ENCODE assay signal across 9 cellular contexts in the genomic region with DNA sequence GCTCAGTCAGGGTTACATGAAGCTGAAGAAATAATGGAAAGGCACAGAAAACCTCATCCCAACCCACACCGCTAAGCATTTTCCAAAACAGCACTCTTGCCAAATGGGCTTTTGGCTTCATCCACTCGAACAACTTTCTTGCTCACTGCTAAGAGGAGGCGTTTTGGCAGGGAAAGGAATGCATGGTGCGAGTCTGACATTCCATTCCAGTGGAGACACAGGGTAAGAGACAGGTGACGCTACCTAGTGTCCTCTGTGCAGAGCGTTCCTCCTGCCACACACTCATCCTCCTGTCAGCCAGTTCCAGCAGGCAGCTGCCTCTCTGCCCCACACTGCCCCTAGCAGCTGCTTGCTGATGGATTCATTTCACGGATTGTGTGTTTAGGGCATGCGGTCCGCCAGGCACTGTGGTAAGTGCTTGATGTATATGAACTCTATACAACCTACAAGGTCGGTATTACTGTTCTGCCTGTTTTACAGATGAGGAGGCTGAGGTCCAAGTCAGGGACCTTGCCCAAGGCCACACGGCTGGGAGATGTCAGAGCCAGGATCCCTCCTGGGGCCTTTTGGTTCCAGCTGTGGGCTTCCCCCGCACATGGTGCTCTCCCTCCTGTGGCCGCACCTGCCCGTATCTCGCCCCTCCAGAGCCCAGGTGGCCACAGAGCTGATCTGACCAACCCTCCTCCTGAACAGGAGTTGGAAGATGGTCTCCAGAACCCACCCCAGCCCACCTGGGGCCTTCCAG. TPM values are rescaled to one million over a fixed set of nuclear protein-coding genes. Genes with fewer than 3 reads are reported as not detected.
A peak's percentile ranks its signal among the peaks of the same experiment; 100 is the strongest.
DNase-seq lines count a peak whose midpoint lies in the region; ATAC-seq and TF ChIP-seq lines count a peak whose summit lies in the region.
"Had no signal": no experiment of that assay in that cellular context is flagged by ENCODE, and none has a peak within 500 bp of the region (broad histone marks: within the 10 kb centered on the region; RNA-seq: fewer than 3 reads in every experiment).

No MANE protein-coding gene starts in this region.

- no peak overlapping the region for H3K4me3 Mint-ChIP-seq in T-helper 17 cell
- H3K4me3 Mint-ChIP-seq in activated CD8-positive, alpha-beta T cell treated with anti-CD3 and anti-CD28 coated beads, Interleukin-2, amount 10 ng/mL, durations not matched to agents 7 days and 5 days = no peak overlapping the region
- H3K4me3 Mint-ChIP-seq: brain had no signal

- H3K4me1 Mint-ChIP-seq in T-helper 17 cell = no peaks in the 10 kb centered on the region
- H3K4me1 Mint-ChIP-seq in activated CD8-positive, alpha-beta T cell treated with anti-CD3 and anti-CD28 coated beads, Interleukin-2, amount 10 ng/mL, durations not matched to agents 7 days and 5 days (ENCODE audit: low read depth) = no peaks in the 10 kb centered on the region

- no peak overlapping the region for H3K4me3 ChIP-seq in lower lobe of right lung

- no peak overlapping the region for H3K27ac ChIP-seq in lower lobe of right lung

- TF ChIP-seq EP300 in Ishikawa (IDR thresholded peaks at IDR 0.05; ENCODE audit: borderline replicate concordance) = no peak

- H3K9me3 ChIP-seq in lower lobe of right lung (no peaks in the 10 kb centered on the region), T-helper 17 cell (ENCODE audit: control insufficient read depth, low read length, poor library complexity, severe bottlenecking) (no peaks in the 10 kb centered on the region)

- POLR2A ChIA-PET in activated CD8-positive, alpha-beta T cell treated with anti-CD3 and anti-CD28 coated beads, Interleukin-2, amount 10 ng/mL, durations not matched to agents 7 days and 5 days (lab: Charles Lee) = no interaction called here

- H3K4me1 ChIP-seq in lower lobe of right lung = peaks cover 14% of the 10 kb centered on the region

- DNase-seq in 8988T (peak; percentile 76), T47D (ENCODE audit: low read depth in 1 of 2, low spot score in 1 of 2) (peak; percentile 76 to 96), lower lobe of right lung (no peak), T-helper 17 cell (no peak), COR-L47 (lab: John Stamatoyannopoulos, UW) (no peak)
- DNase-seq in activated CD8-positive, alpha-beta T cell treated with anti-CD3 and anti-CD28 coated beads, Interleukin-2, amount 10 ng/mL, durations not matched to agents 7 days and 5 days = no peak

- no peak overlapping the region for H3K27ac Mint-ChIP-seq in T-helper 17 cell
- H3K27ac Mint-ChIP-seq in activated CD8-positive, alpha-beta T cell treated with anti-CD3 and anti-CD28 coated beads, Interleukin-2, amount 10 ng/mL, durations not matched to agents 7 days and 5 days = no peak overlapping the region

- intact Hi-C loops in lower lobe of right lung (cut with DNase I) = no loop called here

- H3K27me3 ChIP-seq in lower lobe of right lung (ENCODE audit: low read depth) = no peaks in the 10 kb centered on the region

- H3K36me3 ChIP-seq in lower lobe of right lung = no peaks in the 10 kb centered on the region

- no peak for TF ChIP-seq CTCF in lower lobe of right lung (IDR thresholded peaks at IDR 0.05)

- no peaks in the 10 kb centered on the region for H3K36me3 Mint-ChIP-seq in T-helper 17 cell (ENCODE audit: low read depth)
- no peaks in the 10 kb centered on the region for H3K36me3 Mint-ChIP-seq in activated CD8-positive, alpha-beta T cell treated with anti-CD3 and anti-CD28 coated beads, Interleukin-2, amount 10 ng/mL, durations not matched to agents 7 days and 5 days (ENCODE audit: low read depth)
- H3K36me3 Mint-ChIP-seq: brain had no signal

- TF ChIP-seq RAD21 in Ishikawa (IDR thresholded peaks at IDR 0.05; ENCODE audit: low read depth) = no peak

- in situ Hi-C loops in T47D (cut with HindIII; ENCODE audit: low pct_unique_long_range_greater_than_20kb, low sequenced_read_pairs) = no loop called here

- CTCF ChIA-PET in activated CD8-positive, alpha-beta T cell treated with anti-CD3 and anti-CD28 coated beads, Interleukin-2, amount 10 ng/mL, durations not matched to agents 7 days and 5 days (lab: Charles Lee) = no interaction called here

- H3K27me3 Mint-ChIP-seq in T-helper 17 cell = peaks cover 53% of the 10 kb centered on the region
- no peaks in the 10 kb centered on the region for H3K27me3 Mint-ChIP-seq in activated CD8-positive, alpha-beta T cell treated with anti-CD3 and anti-CD28 coated beads, Interleukin-2, amount 10 ng/mL, durations not matched to agents 7 days and 5 days (ENCODE audit: low read depth)

- H3K9me3 Mint-ChIP-seq in activated CD8-positive, alpha-beta T cell treated with anti-CD3 and anti-CD28 coated beads, Interleukin-2, amount 10 ng/mL, durations not matched to agents 7 days and 5 days (ENCODE audit: insufficient read depth) = no peaks in the 10 kb centered on the region

- ATAC-seq in lower lobe of right lung (peak; percentile 26 to 65), T-helper 17 cell (no peak), GM21515 (IDR thresholded peaks at IDR 0.05; ENCODE audit: unreplicated experiment) (no peak)
- no peak for ATAC-seq in activated CD8-positive, alpha-beta T cell treated with anti-CD3 and anti-CD28 coated beads, Interleukin-2, amount 10 ng/mL, durations not matched to agents 7 days and 5 days

TF ChIP-seq in Ishikawa, 13 proteins besides CTCF, POLR2A, EP300 and RAD21:
- TF ChIP-seq TEAD4 (IDR thresholded peaks at IDR 0.05) (0 out of 2 replicates have a peak, but pooled peaks have one; percentile 37), FOXM1 (IDR thresholded peaks at IDR 0.05; ENCODE audit: borderline replicate concordance, low read depth) (no peak), CREB1 (IDR thresholded peaks at IDR 0.05; ENCODE audit: low read depth) (no peak)

RNA-seq across cellular contexts. Expression of a gene that starts 25.7 kb away (rescaled TPM):
- 20.8 TPM for total RNA-seq in lower lobe of right lung
- total RNA-seq in T-helper 17 cell = 1 to 10 TPM in 1 of 2 donors, under 1 TPM in 1; 0.37 to 1.4 TPM
- 1 to 10 TPM; 4.1 to 4.6 TPM for total RNA-seq in activated CD8-positive, alpha-beta T cell treated with anti-CD3 and anti-CD28 coated beads, Interleukin-2, amount 10 ng/mL, durations not matched to agents 7 days and 5 days

Comparison
In these comparisons a context has a peak if more than half of its experiments do, and no peak if none do; other contexts are left out.
1. DNase-seq: peak in 8988T (single experiment) and T47D (2 of 2); none in lower lobe of right lung (single experiment), T-helper 17 cell (0 of 3), activated CD8-positive, alpha-beta T cell treated with anti-CD3 and anti-CD28 coated beads, Interleukin-2, amount 10 ng/mL, durations not matched to agents 7 days and 5 days (single experiment) and COR-L47 (single experiment).
2. ATAC-seq: peak in lower lobe of right lung (2 of 2); none in T-helper 17 cell (single experiment), activated CD8-positive, alpha-beta T cell treated with anti-CD3 and anti-CD28 coated beads, Interleukin-2, amount 10 ng/mL, durations not matched to agents 7 days and 5 days (single experiment) and GM21515 (single experiment).